ENCODE assay signal across 13 cellular contexts in genomic region chr4:95505801-95506200, GRCh38. TPM values are rescaled to one million over a fixed set of nuclear protein-coding genes. Genes with fewer than 3 reads are reported as not detected.
"Had no signal": no experiment of that assay in that cellular context is flagged by ENCODE, and none has a peak within 500 bp of the region (broad histone marks: within the 10 kb centered on the region; RNA-seq: fewer than 3 reads in every experiment).

No MANE protein-coding gene starts in this region.

- H3K27me3 ChIP-seq: stomach, vagina had no signal

- H3K4me3 ChIP-seq: lung, mucosa of descending colon, stomach, vagina had no signal

- ATAC-seq: activated CD4-positive, CD25-positive, alpha-beta regulatory T cell treated with anti-CD3 and anti-CD28 coated beads, Interleukin-2, amount 50 U/mL, for 24 hours; activated naive CD4-positive, alpha-beta T cell treated with anti-CD3 and anti-CD28 coated beads, Interleukin-2, amount 50 U/mL, for 72 hours; activated T-cell treated with anti-CD3 and anti-CD28 coated beads, Interleukin-2, amount 50 U/mL, for 4 hours; mucosa of descending colon; natural killer cell had no signal

- DNase-seq: activated CD4-positive, alpha-beta T cell treated with anti-CD3 and anti-CD28 coated beads, Interleukin-2, amount 50 U/mL, for 4 hours; activated effector memory CD4-positive, alpha-beta T cell treated with anti-CD3 and anti-CD28 coated beads, Interleukin-2, amount 50 U/mL, for 16 hours; activated T-cell treated with anti-CD3 and anti-CD28 coated beads, Interleukin-2, amount 50 U/mL, for 4 hours; amniotic stem cell; mucosa of descending colon; natural killer cell; stimulated activated CD4-positive, alpha-beta T cell treated with anti-CD3 and anti-CD28 coated beads, Interleukin-15, amount 100 ng/mL, for 24 hours; stimulated activated CD4-positive, alpha-beta T cell treated with anti-CD3 and anti-CD28 coated beads, Interleukin-4, amount 100 ng/mL, for 24 hours; stomach had no signal

- H3K36me3 ChIP-seq: stomach, vagina had no signal

- H3K9me3 ChIP-seq: mucosa of descending colon, stomach, vagina had no signal

- H3K27ac ChIP-seq: stomach, vagina had no signal

- H3K4me1 ChIP-seq: vagina had no signal

RNA-seq across cellular contexts. Expression of gene UNC5C, which starts 43.0 kb away (rescaled TPM):
- total RNA-seq: activated naive CD4-positive, alpha-beta T cell treated with anti-CD3 and anti-CD28 coated beads, Interleukin-2, amount 50 U/mL, for 72 hours; natural killer cell had no signal
